Comparison of ENCODE assay signal across 8 cellular contexts in the genomic region with DNA sequence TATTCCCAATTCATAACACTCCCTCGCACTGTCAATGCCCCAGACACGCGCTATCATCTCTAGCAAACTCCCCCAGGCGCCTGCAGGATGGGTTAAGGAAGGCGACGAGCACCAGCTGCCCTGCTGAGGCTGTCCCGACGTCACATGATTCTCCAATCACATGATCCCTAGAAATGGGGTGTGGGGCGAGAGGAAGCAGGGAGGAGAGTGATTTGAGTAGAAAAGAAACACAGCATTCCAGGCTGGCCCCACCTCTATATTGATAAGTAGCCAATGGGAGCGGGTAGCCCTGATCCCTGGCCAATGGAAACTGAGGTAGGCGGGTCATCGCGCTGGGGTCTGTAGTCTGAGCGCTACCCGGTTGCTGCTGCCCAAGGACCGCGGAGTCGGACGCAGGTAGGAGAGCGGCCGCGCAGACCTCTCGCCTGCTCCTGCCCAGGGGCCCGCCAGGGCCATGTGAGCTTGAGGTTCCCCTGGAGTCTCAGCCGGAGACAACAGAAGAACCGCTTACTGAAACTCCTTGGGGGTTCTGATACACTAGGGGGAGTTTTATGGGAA. TPM values are rescaled to one million over a fixed set of nuclear protein-coding genes. Genes with fewer than 3 reads are reported as not detected.
DNase-seq lines count a peak whose midpoint lies in the region; ATAC-seq and TF ChIP-seq lines count a peak whose summit lies in the region.

Gene GRN (plus strand): TSS at position 364 of the 558 bp plus-strand sequence. CDS start 3,863 bp downstream, outside the sequence.

- H3K36me3 ChIP-seq in left lung, result peaks cover 0 to 17% of the 10 kb centered on the region in 2 donors

- H3K27me3 ChIP-seq in left lung, result no peaks in the 10 kb centered on the region

- DNase-seq in AG10803 (ENCODE audit: low read depth) (peak; percentile 98), NCI-H748 (lab: John Stamatoyannopoulos, UW; ENCODE audit: unreplicated experiment) (peak; percentile 98), dermis blood vessel endothelial cell (peak; percentile 99), left lung (peak; percentile 92 to 95)
- peak; percentile 76 to 78 for DNase-seq in activated CD4-positive, alpha-beta T cell treated with anti-CD3 and anti-CD28 coated beads, Interleukin-2, amount 50 U/mL, for 4 hours
- peak; percentile 72 to 78 for DNase-seq in stimulated activated CD4-positive, alpha-beta T cell treated with anti-CD3 and anti-CD28 coated beads, Interleukin-2, amount 100 ng/mL, for 48 hours

- peak within 1 kb of the TSS; percentile 87 to 98 for H3K27ac ChIP-seq in left lung

- intact Hi-C loops in left lung (cut with DNase I), result no loop called here

- H3K4me3 ChIP-seq in AG10803 (ENCODE audit: low read length) (peak within 1 kb of the TSS; percentile 97), left lung (peak within 1 kb of the TSS; percentile 66 to 78)

- peaks cover 6 to 65% of the 10 kb centered on the region in 2 donors for H3K4me1 ChIP-seq in left lung

- ATAC-seq in GM19043 (IDR thresholded peaks at IDR 0.05; ENCODE audit: low read depth, unreplicated experiment) (peak; percentile 54), HG03460 (IDR thresholded peaks at IDR 0.05; ENCODE audit: unreplicated experiment) (peak; percentile 53), left lung (peak; percentile 98)

- H3K9me3 ChIP-seq in left lung, result no peaks in the 10 kb centered on the region

- TF ChIP-seq CTCF in AG10803 (conservative IDR thresholded peaks at IDR 0.05; ENCODE audit: low read length) (no peak), left lung (IDR thresholded peaks at IDR 0.05) (no peak)

RNA-seq across cellular contexts. Expression of gene GRN, which starts in this region (rescaled TPM):
- total RNA-seq in dermis blood vessel endothelial cell (543 and 963 TPM in 2 replicates), left lung (100 to 1,000 TPM; 563 to 616 TPM)

Comparison
In these comparisons a context has a peak if more than half of its experiments do, and no peak if none do; other contexts are left out.
1. Peak in every context shown above with its lines: DNase-seq, ATAC-seq, H3K4me3 ChIP-seq and H3K27ac ChIP-seq.